In genomic region chr20:56788041-56788670, GRCh38 we compare ENCODE assay signal across 10 cellular contexts.
DNase-seq lines count a peak whose midpoint lies in the region; ATAC-seq and TF ChIP-seq lines count a peak whose summit lies in the region.
"Had no signal": no experiment of that assay in that cellular context is flagged by ENCODE, and none has a peak within 500 bp of the region (broad histone marks: within the 10 kb centered on the region; RNA-seq: fewer than 3 reads in every experiment).

No MANE protein-coding gene starts in this region.

- peak; percentile 79 for ATAC-seq in SK-N-SH treated with all-trans-retinoic acid at 6 μM for 48 hours
- ATAC-seq in stimulated activated naive CD8-positive, alpha-beta T cell treated with anti-CD3 and anti-CD28 coated beads, Interleukin-15, Interleukin-2, amounts not matched to agents 100 U/mL and 50 U/mL, for 24 hours: no peak

- H3K4me1 ChIP-seq in sigmoid colon: peaks cover 0 to 39% (median 26%) of the 10 kb centered on the region in 4 donors

- DNase-seq in H4 (ENCODE audit: low spot score) (peak; percentile 97), fibroblast of the conjunctiva (ENCODE audit: low read depth) (peak; percentile 95), sigmoid colon (peak; percentile 81), KBM-7 (no peak), C1 segment of cervical spinal cord (lab: John Stamatoyannopoulos, UW) (no peak), globus pallidus (ENCODE audit: low spot score) (no peak)
- DNase-seq in stimulated activated naive CD8-positive, alpha-beta T cell treated with anti-CD3 and anti-CD28 coated beads, Interleukin-15, Interleukin-2, amounts not matched to agents 100 U/mL and 50 U/mL, for 24 hours: no peak
- DNase-seq: activated T-cell treated with anti-CD3 and anti-CD28 coated beads, Interleukin-2, amount 50 U/mL, for 48 hours; stimulated activated CD4-positive, alpha-beta T cell treated with anti-CD3 and anti-CD28 coated beads, Interleukin-4, amount 100 ng/mL, for 24 hours had no signal

- no peak for TF ChIP-seq CTCF in sigmoid colon (IDR thresholded peaks at IDR 0.05)

- intact Hi-C loops in sigmoid colon (cut with DNase I): loop anchor here (2.0 to 5.0 kb wide), 4 partner anchors 54 to 254 kb away; no protein-coding TSS in a partner anchor

- peak overlapping the region; percentile 70 to 92 (median 86) for H3K27ac ChIP-seq in sigmoid colon

- peak in 2 of 4 donors; percentile 63 to 83 for TF ChIP-seq EP300 in sigmoid colon (IDR thresholded peaks at IDR 0.05)

- no peaks in the 10 kb centered on the region for H3K36me3 ChIP-seq in sigmoid colon

- H3K4me3 ChIP-seq in sigmoid colon: no peak overlapping the region

- TF ChIP-seq POLR2A in sigmoid colon (IDR thresholded peaks at IDR 0.05): no peak

- no peaks in the 10 kb centered on the region for H3K9me3 ChIP-seq in sigmoid colon

- no peaks in the 10 kb centered on the region for H3K27me3 ChIP-seq in sigmoid colon

- 35 to 69% methylated on average over 7 of the region's 7 CpGs for WGBS in sigmoid colon, 2 donors

- in situ Hi-C loops in KBM-7 (cut with MboI; ENCODE audit: low pct_unique_long_range_greater_than_20kb, low sequenced_read_pairs): no loop called here

TF ChIP-seq in SK-N-SH treated with all-trans-retinoic acid at 6 μM for 48 hours, 23 proteins besides CTCF, POLR2A, EP300 and RAD21:
- no peak for TF ChIP-seq GLIS3 (CRISPR knock-in tag; IDR thresholded peaks at IDR 0.05)
- TF ChIP-seq ZC3H10 (CRISPR knock-in tag; IDR thresholded peaks at IDR 0.05): no peak
- TF ChIP-seq CSRNP3 (CRISPR knock-in tag; IDR thresholded peaks at IDR 0.05): no peak
- no peak for TF ChIP-seq TOX (CRISPR knock-in tag; IDR thresholded peaks at IDR 0.05; ENCODE audit: borderline replicate concordance)
- no peak for TF ChIP-seq PATZ1 (CRISPR knock-in tag; IDR thresholded peaks at IDR 0.05; ENCODE audit: borderline replicate concordance)
- TF ChIP-seq ZNF565 (CRISPR knock-in tag; conservative IDR thresholded peaks at IDR 0.05; ENCODE audit: low read depth): no peak
- no peak for TF ChIP-seq ESRRG (CRISPR knock-in tag; IDR thresholded peaks at IDR 0.05)
- TF ChIP-seq CREB5 (CRISPR knock-in tag; IDR thresholded peaks at IDR 0.05; ENCODE audit: low read depth): no peak
- no peak for TF ChIP-seq ISL1 (CRISPR knock-in tag; IDR thresholded peaks at IDR 0.05)
- no peak for TF ChIP-seq ZFP3 (CRISPR knock-in tag; IDR thresholded peaks at IDR 0.05)
- TF ChIP-seq OSR1 (CRISPR knock-in tag; IDR thresholded peaks at IDR 0.05): no peak
- no peak for TF ChIP-seq TSHZ2 (CRISPR knock-in tag; IDR thresholded peaks at IDR 0.05)
- no peak for TF ChIP-seq RARB (CRISPR knock-in tag; IDR thresholded peaks at IDR 0.05)
TF ChIP-seq in SK-N-SH treated with all-trans-retinoic acid at 6 μM for 48 hours: peak in this region for 0.

Comparison
In these comparisons a context has a peak if more than half of its experiments do, and no peak if none do; other contexts are left out.
1. DNase-seq: peak in H4 (single experiment), fibroblast of the conjunctiva (single experiment) and sigmoid colon (single experiment); none in KBM-7 (single experiment), stimulated activated naive CD8-positive, alpha-beta T cell treated with anti-CD3 and anti-CD28 coated beads, Interleukin-15, Interleukin-2, amounts not matched to agents 100 U/mL and 50 U/mL, for 24 hours (single experiment), C1 segment of cervical spinal cord (0 of 14) and globus pallidus (single experiment).